1 cellular context compared by ENCODE assay signal in the genomic region with DNA sequence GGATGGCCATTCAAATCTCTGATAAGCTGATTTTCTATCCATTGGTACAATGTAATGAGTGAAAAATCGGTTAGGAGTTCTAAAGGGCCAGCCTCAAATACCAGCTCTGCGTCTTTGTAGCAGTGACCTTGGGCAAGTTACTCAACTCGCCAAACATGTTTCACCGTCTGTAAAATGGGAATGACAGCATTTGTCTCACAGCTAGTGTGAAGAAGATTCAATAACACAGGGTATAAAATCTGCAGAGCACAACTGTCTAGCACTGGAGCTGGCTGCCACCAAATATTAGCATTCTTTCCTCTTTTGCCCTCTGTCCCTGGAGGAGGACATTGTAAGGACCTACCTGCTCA.
TF ChIP-seq lines count a peak whose summit lies in the region.

No MANE protein-coding gene starts in this region.

TF ChIP-seq in GM23338, 12 proteins besides CTCF, POLR2A, EP300 and RAD21 (continued from another document):
- TF ChIP-seq POLR2AphosphoS5 (IDR thresholded peaks at IDR 0.05; ENCODE audit: low read depth): no peak
- TF ChIP-seq NANOG (IDR thresholded peaks at IDR 0.05; ENCODE audit: borderline replicate concordance): no peak
- TF ChIP-seq, protein P1, sequence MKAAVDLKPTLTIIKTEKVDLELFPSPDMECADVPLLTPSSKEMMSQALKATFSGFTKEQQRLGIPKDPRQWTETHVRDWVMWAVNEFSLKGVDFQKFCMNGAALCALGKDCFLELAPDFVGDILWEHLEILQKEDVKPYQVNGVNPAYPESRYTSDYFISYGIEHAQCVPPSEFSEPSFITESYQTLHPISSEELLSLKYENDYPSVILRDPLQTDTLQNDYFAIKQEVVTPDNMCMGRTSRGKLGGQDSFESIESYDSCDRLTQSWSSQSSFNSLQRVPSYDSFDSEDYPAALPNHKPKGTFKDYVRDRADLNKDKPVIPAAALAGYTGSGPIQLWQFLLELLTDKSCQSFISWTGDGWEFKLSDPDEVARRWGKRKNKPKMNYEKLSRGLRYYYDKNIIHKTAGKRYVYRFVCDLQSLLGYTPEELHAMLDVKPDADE (IDR thresholded peaks at IDR 0.05): no peak
- TF ChIP-seq, protein P2, sequence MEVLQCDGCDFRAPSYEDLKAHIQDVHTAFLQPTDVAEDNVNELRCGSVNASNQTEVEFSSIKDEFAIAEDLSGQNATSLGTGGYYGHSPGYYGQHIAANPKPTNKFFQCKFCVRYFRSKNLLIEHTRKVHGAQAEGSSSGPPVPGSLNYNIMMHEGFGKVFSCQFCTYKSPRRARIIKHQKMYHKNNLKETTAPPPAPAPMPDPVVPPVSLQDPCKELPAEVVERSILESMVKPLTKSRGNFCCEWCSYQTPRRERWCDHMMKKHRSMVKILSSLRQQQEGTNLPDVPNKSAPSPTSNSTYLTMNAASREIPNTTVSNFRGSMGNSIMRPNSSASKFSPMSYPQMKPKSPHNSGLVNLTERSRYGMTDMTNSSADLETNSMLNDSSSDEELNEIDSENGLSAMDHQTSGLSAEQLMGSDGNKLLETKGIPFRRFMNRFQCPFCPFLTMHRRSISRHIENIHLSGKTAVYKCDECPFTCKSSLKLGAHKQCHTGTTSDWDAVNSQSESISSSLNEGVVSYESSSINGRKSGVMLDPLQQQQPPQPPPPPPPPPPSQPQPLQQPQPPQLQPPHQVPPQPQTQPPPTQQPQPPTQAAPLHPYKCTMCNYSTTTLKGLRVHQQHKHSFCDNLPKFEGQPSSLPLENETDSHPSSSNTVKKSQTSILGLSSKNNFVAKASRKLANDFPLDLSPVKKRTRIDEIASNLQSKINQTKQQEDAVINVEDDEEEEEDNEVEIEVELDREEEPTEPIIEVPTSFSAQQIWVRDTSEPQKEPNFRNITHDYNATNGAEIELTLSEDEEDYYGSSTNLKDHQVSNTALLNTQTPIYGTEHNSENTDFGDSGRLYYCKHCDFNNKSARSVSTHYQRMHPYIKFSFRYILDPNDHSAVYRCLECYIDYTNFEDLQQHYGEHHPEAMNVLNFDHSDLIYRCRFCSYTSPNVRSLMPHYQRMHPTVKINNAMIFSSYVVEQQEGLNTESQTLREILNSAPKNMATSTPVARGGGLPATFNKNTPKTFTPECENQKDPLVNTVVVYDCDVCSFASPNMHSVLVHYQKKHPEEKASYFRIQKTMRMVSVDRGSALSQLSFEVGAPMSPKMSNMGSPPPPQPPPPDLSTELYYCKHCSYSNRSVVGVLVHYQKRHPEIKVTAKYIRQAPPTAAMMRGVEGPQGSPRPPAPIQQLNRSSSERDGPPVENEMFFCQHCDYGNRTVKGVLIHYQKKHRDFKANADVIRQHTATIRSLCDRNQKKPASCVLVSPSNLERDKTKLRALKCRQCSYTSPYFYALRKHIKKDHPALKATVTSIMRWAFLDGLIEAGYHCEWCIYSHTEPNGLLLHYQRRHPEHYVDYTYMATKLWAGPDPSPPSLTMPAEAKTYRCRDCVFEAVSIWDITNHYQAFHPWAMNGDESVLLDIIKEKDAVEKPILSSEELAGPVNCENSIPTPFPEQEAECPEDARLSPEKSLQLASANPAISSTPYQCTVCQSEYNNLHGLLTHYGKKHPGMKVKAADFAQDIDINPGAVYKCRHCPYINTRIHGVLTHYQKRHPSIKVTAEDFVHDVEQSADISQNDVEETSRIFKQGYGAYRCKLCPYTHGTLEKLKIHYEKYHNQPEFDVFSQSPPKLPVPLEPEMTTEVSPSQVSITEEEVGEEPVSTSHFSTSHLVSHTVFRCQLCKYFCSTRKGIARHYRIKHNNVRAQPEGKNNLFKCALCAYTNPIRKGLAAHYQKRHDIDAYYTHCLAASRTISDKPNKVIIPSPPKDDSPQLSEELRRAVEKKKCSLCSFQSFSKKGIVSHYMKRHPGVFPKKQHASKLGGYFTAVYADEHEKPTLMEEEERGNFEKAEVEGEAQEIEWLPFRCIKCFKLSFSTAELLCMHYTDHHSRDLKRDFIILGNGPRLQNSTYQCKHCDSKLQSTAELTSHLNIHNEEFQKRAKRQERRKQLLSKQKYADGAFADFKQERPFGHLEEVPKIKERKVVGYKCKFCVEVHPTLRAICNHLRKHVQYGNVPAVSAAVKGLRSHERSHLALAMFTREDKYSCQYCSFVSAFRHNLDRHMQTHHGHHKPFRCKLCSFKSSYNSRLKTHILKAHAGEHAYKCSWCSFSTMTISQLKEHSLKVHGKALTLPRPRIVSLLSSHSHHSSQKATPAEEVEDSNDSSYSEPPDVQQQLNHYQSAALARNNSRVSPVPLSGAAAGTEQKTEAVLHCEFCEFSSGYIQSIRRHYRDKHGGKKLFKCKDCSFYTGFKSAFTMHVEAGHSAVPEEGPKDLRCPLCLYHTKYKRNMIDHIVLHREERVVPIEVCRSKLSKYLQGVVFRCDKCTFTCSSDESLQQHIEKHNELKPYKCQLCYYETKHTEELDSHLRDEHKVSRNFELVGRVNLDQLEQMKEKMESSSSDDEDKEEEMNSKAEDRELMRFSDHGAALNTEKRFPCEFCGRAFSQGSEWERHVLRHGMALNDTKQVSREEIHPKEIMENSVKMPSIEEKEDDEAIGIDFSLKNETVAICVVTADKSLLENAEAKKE (CRISPR knock-in tag; IDR thresholded peaks at IDR 0.05): no peak
- no peak for TF ChIP-seq EZH2phosphoT487 (IDR thresholded peaks at IDR 0.05; ENCODE audit: unreplicated experiment)
- no peak for TF ChIP-seq CREB1 (CRISPR knock-in tag; IDR thresholded peaks at IDR 0.05; ENCODE audit: low read depth)
- no peak for TF ChIP-seq ZNF114 (CRISPR knock-in tag; IDR thresholded peaks at IDR 0.05)
